1 cellular context compared by ENCODE assay signal in genomic region chr19:899363-900301, GRCh38.
TF ChIP-seq lines count a peak whose summit lies in the region.

No MANE protein-coding gene starts in this region.

TF ChIP-seq in H1, 55 proteins besides CTCF, POLR2A, EP300 and RAD21:
- TF ChIP-seq, protein P1, sequence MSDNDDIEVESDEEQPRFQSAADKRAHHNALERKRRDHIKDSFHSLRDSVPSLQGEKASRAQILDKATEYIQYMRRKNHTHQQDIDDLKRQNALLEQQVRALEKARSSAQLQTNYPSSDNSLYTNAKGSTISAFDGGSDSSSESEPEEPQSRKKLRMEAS (IDR thresholded peaks at IDR 0.05), result no peak
- TF ChIP-seq BRCA1 (IDR thresholded peaks at IDR 0.05; ENCODE audit: low read depth, low read length), result no peak
- no peak for TF ChIP-seq SAP30 (IDR thresholded peaks at IDR 0.05; ENCODE audit: insufficient read depth, insufficient replicate concordance, low read length)
- no peak for TF ChIP-seq RNF2 (IDR thresholded peaks at IDR 0.05; ENCODE audit: borderline replicate concordance, low read depth, low read length, missing control alignments, poor library complexity, severe bottlenecking)
- no peak for TF ChIP-seq EZH2 (IDR thresholded peaks at IDR 0.05; ENCODE audit: low read depth, low read length, severe bottlenecking)
- TF ChIP-seq SP1 (IDR thresholded peaks at IDR 0.05; ENCODE audit: low read depth, low read length), result no peak
- no peak for TF ChIP-seq RXRA (IDR thresholded peaks at IDR 0.05; ENCODE audit: insufficient read depth, low read depth, low read length)
- no peak for TF ChIP-seq HDAC2 (IDR thresholded peaks at IDR 0.05; ENCODE audit: borderline replicate concordance in 1 of 2, low read depth in 2 of 2, low read length in 2 of 2)
- no peak for TF ChIP-seq CBX8 (IDR thresholded peaks at IDR 0.05; ENCODE audit: borderline replicate concordance, low read depth, low read length)
- TF ChIP-seq PHF8 (conservative IDR thresholded peaks at IDR 0.05; ENCODE audit: low read depth, low read length), result no peak
- TF ChIP-seq POLR2AphosphoS5 (IDR thresholded peaks at IDR 0.05; ENCODE audit: low read depth, low read length), result no peak
- no peak for TF ChIP-seq ZNF274 (IDR thresholded peaks at IDR 0.05; ENCODE audit: borderline replicate concordance, extremely low read depth, low read length)
- no peak for TF ChIP-seq CREB1 (IDR thresholded peaks at IDR 0.05)
- TF ChIP-seq CTBP2 (IDR thresholded peaks at IDR 0.05; ENCODE audit: borderline replicate concordance, insufficient read depth, insufficient read length, low read length), result no peak
- TF ChIP-seq CHD7 (IDR thresholded peaks at IDR 0.05; ENCODE audit: insufficient replicate concordance, low read length), result no peak
- TF ChIP-seq SIRT6 (IDR thresholded peaks at IDR 0.05; ENCODE audit: low read length), result no peak
